In the genomic region with DNA sequence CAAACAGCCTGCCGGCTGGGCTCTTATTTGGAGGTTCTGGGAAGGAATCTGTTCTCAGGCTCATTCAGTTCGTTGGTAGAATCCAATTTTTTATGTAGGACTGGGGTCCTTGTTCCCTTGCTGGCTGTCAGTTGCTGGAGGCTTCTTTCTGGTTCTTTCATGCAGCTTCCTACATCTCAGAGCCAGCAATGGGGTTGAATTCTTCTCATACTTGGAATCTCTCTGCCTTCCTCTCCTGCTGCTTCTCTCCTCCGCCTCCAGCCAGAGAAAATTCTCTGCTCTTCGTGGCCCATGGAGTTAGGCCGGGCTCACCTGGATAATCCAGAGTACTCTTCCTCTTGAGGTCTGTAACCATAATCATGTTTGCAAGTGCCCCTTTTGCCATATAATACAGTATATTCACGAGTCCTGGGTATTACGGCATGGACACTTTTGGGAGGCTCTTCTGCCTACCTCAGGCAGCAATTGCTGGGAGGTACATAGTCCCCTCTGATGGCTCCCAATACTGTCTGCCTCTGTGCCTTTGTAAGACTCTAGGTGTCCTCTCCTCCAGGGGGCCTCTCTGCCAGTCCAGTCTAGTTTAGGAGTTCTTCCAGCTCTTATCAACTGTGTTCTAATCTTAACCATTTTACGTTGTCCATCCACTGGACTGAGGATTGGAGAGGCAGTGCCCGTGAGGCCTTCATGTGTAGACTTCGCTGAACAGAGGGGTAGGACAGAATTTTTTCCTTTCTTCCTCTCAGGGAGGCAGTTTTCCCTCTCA, we compare ENCODE assay signal across 8 cellular contexts. TPM values are rescaled to one million over a fixed set of nuclear protein-coding genes. Genes with fewer than 3 reads are reported as not detected.
A peak's percentile ranks its signal among the peaks of the same experiment; 100 is the strongest.
DNase-seq lines count a peak whose midpoint lies in the region; ATAC-seq and TF ChIP-seq lines count a peak whose summit lies in the region.

No MANE protein-coding gene starts in this region.

- peaks cover 0 to 19% of the 10 kb centered on the region in 2 donors for H3K36me3 ChIP-seq in psoas muscle (ENCODE audit: insufficient read depth in 1 of 2, low read depth in 1 of 2)

- H3K27me3 ChIP-seq in psoas muscle (ENCODE audit: insufficient read depth in 3 of 3, low read length in 2 of 3), result no peaks in the 10 kb centered on the region

- peaks cover 31% of the 10 kb centered on the region for H3K4me1 ChIP-seq in psoas muscle

- TF ChIP-seq CTCF in epithelial cell of esophagus (IDR thresholded peaks at IDR 0.05; ENCODE audit: insufficient read depth, low read depth, low read length, missing control alignments) (no peak), psoas muscle (IDR thresholded peaks at IDR 0.05) (no peak)

- no peak overlapping the region for H3K27ac Mint-ChIP-seq in T-helper 2 cell treated with Interferon-gamma antibody and Interleukin-4, amounts not matched to agents 5 μg/mL and 100 μg/mL, for 36 hours

- peak overlapping the region; percentile 84 for H3K4me3 Mint-ChIP-seq in T-helper 2 cell treated with Interferon-gamma antibody and Interleukin-4, amounts not matched to agents 5 μg/mL and 100 μg/mL, for 36 hours

- no peaks in the 10 kb centered on the region for H3K27me3 Mint-ChIP-seq in T-helper 2 cell treated with Interferon-gamma antibody and Interleukin-4, amounts not matched to agents 5 μg/mL and 100 μg/mL, for 36 hours (ENCODE audit: low read depth)

- no peak for ATAC-seq in psoas muscle

- H3K9me3 ChIP-seq in psoas muscle, result no peaks in the 10 kb centered on the region

- H3K27ac ChIP-seq in psoas muscle, result no peak overlapping the region

- H3K4me3 ChIP-seq in epithelial cell of esophagus (ENCODE audit: low read length) (peak overlapping the region; percentile 90), psoas muscle (peak overlapping the region; percentile 87)

- peaks cover 5% of the 10 kb centered on the region for H3K9me3 Mint-ChIP-seq in T-helper 2 cell treated with Interferon-gamma antibody and Interleukin-4, amounts not matched to agents 5 μg/mL and 100 μg/mL, for 36 hours

- H3K36me3 Mint-ChIP-seq in T-helper 2 cell treated with Interferon-gamma antibody and Interleukin-4, amounts not matched to agents 5 μg/mL and 100 μg/mL, for 36 hours (ENCODE audit: low read depth), result peaks cover 7% of the 10 kb centered on the region

- H3K4me1 Mint-ChIP-seq in T-helper 2 cell treated with Interferon-gamma antibody and Interleukin-4, amounts not matched to agents 5 μg/mL and 100 μg/mL, for 36 hours (ENCODE audit: low read depth), result peaks cover 34% of the 10 kb centered on the region

- intact Hi-C loops in psoas muscle (cut with DNase I), result no loop called here

- DNase-seq in T-helper 2 cell treated with Interferon-gamma antibody and Interleukin-4, amounts not matched to agents 5 μg/mL and 100 μg/mL, for 36 hours (ENCODE audit: low spot score), result no peak
- DNase-seq in T-helper 2 cell (no peak), RKO (ENCODE audit: low spot score) (peak; percentile 23), epithelial cell of esophagus (ENCODE audit: low read depth) (no peak), psoas muscle (no peak), NCI-H146 treated with DMSO at 0.1 percent for 48 hours (lab: John Stamatoyannopoulos, UW; ENCODE audit: unreplicated experiment) (no peak), GM19238 (ENCODE audit: insufficient read length, low spot score) (no peak)
- DNase-seq in effector CD4-positive, alpha-beta T cell, result no peak

- 58 to 70% (median 59%) methylated on average over 10 of the region's 10 CpGs for WGBS in psoas muscle, 3 donors

RNA-seq across cellular contexts. Expression of a gene that starts 2.2 kb away (rescaled TPM):
- 1 to 10 TPM; 5.4 to 9.1 (median 6.8) TPM for total RNA-seq in psoas muscle
- 1 to 10 TPM; 3.4 to 5.0 (median 3.6) TPM for polyA plus RNA-seq in psoas muscle

RNA-seq across cellular contexts. Expression of a gene that starts 2.3 kb away (rescaled TPM):
- 10 to 100 TPM; 10.3 to 18.8 (median 12.6) TPM for total RNA-seq in psoas muscle
- polyA plus RNA-seq in psoas muscle, result 10 to 100 TPM in 1 of 3 donors, 1 to 10 TPM in 2; 5.6 to 10.8 (median 8.1) TPM
